In the genomic region with DNA sequence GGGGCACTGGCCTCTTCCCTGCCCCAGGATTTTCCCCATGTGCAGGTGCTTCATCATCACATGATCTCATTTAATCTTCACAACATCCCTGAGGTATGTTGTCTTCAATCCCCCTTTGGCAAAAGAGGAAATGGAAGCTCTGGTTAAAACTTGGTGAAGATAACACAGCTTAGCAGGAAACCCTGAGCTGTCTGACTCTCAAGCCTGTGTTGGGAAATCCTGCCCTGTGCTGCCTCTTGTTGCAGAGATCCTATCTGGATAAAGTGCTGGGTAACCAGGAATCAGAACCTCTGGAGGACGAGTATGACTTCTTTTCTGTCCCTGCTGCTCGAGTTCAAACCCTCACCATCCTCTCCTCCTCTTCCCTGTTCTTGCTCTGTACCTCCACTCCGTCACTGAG, we compare ENCODE assay signal across 22 cellular contexts. TPM values are rescaled to one million over a fixed set of nuclear protein-coding genes. Genes with fewer than 3 reads are reported as not detected.
"Had no signal": no experiment of that assay in that cellular context is flagged by ENCODE, and none has a peak within 500 bp of the region (broad histone marks: within the 10 kb centered on the region; RNA-seq: fewer than 3 reads in every experiment).

No MANE protein-coding gene starts in this region.

- H3K9me3 ChIP-seq: breast epithelium, right atrium auricular region had no signal

- H3K4me1 ChIP-seq: breast epithelium, foreskin keratinocyte, right atrium auricular region, tibial nerve had no signal

- H3K27ac ChIP-seq: breast epithelium, foreskin keratinocyte, right atrium auricular region, tibial nerve had no signal

- H3K4me1 Mint-ChIP-seq: activated CD8-positive, alpha-beta memory T cell treated with anti-CD3 and anti-CD28 coated beads, Interleukin-2, amount 10 ng/mL, durations not matched to agents 7 days and 5 days; activated naive CD8-positive, alpha-beta T cell treated with anti-CD3 and anti-CD28 coated beads for 36 hours; naive thymus-derived CD4-positive, alpha-beta T cell; stimulated activated memory B cell treated with anti-CD40 and anti-IgM and Interleukin-4, amounts not matched to agents 10 μg/mL and 1 μg/mL and 100 μg/mL, for 72 hours; T-helper 17 cell had no signal

- H3K36me3 ChIP-seq: breast epithelium, right atrium auricular region, tibial nerve had no signal

- H3K4me3 ChIP-seq: breast epithelium, right atrium auricular region, tibial nerve had no signal

- DNase-seq: activated CD4-positive, alpha-beta T cell treated with anti-CD3 and anti-CD28 coated beads for 1 hour; activated CD4-positive, alpha-beta T cell treated with anti-CD3 and anti-CD28 coated beads, Interleukin-2, amount 50 U/mL, for 48 hours; activated CD8-positive, alpha-beta memory T cell treated with anti-CD3 and anti-CD28 coated beads, Interleukin-2, amount 10 ng/mL, durations not matched to agents 7 days and 5 days; activated gamma-delta T cell; activated naive CD8-positive, alpha-beta T cell treated with anti-CD3 and anti-CD28 coated beads for 36 hours; activated T-cell treated with anti-CD3 and anti-CD28 coated beads, Interleukin-2, amount 50 U/mL, for 24 hours; aorta; endodermal cell; foreskin keratinocyte; naive thymus-derived CD4-positive, alpha-beta T cell; nucleus accumbens; small intestine; T-helper 17 cell had no signal

- H3K27me3 ChIP-seq: breast epithelium, foreskin keratinocyte, right atrium auricular region, tibial nerve had no signal

- H3K27ac Mint-ChIP-seq: activated CD8-positive, alpha-beta memory T cell treated with anti-CD3 and anti-CD28 coated beads, Interleukin-2, amount 10 ng/mL, durations not matched to agents 7 days and 5 days; activated naive CD8-positive, alpha-beta T cell treated with anti-CD3 and anti-CD28 coated beads for 36 hours; activated T-cell treated with anti-CD3 and anti-CD28 coated beads, Interleukin-2, amount 50 U/mL, for 24 hours; endodermal cell; naive thymus-derived CD4-positive, alpha-beta T cell; stimulated activated memory B cell treated with anti-CD40 and anti-IgM and Interleukin-4, amounts not matched to agents 10 μg/mL and 1 μg/mL and 100 μg/mL, for 72 hours; T-helper 17 cell had no signal

- H3K36me3 Mint-ChIP-seq: activated CD8-positive, alpha-beta memory T cell treated with anti-CD3 and anti-CD28 coated beads, Interleukin-2, amount 10 ng/mL, durations not matched to agents 7 days and 5 days; activated naive CD8-positive, alpha-beta T cell treated with anti-CD3 and anti-CD28 coated beads for 36 hours; stimulated activated memory B cell treated with anti-CD40 and anti-IgM and Interleukin-4, amounts not matched to agents 10 μg/mL and 1 μg/mL and 100 μg/mL, for 72 hours had no signal

- H3K9me3 Mint-ChIP-seq: activated T-cell treated with anti-CD3 and anti-CD28 coated beads, Interleukin-2, amount 50 U/mL, for 24 hours had no signal

- H3K4me3 Mint-ChIP-seq: activated CD8-positive, alpha-beta memory T cell treated with anti-CD3 and anti-CD28 coated beads, Interleukin-2, amount 10 ng/mL, durations not matched to agents 7 days and 5 days; activated naive CD8-positive, alpha-beta T cell treated with anti-CD3 and anti-CD28 coated beads for 36 hours; activated T-cell treated with anti-CD3 and anti-CD28 coated beads, Interleukin-2, amount 50 U/mL, for 24 hours; endodermal cell; naive thymus-derived CD4-positive, alpha-beta T cell; stimulated activated memory B cell treated with anti-CD40 and anti-IgM and Interleukin-4, amounts not matched to agents 10 μg/mL and 1 μg/mL and 100 μg/mL, for 72 hours; T-helper 17 cell had no signal

- ATAC-seq: activated CD8-positive, alpha-beta memory T cell treated with anti-CD3 and anti-CD28 coated beads, Interleukin-2, amount 10 ng/mL, durations not matched to agents 7 days and 5 days; esophagus mucosa; foreskin keratinocyte; naive thymus-derived CD4-positive, alpha-beta T cell; stimulated activated memory B cell treated with anti-CD40 and anti-IgM and Interleukin-4, amounts not matched to agents 10 μg/mL and 1 μg/mL and 100 μg/mL, for 72 hours; T-helper 17 cell had no signal

RNA-seq across cellular contexts. Expression of gene E2F8, which starts 13.1 kb away (rescaled TPM):
- total RNA-seq: tibial nerve had no signal
- polyA plus RNA-seq: naive thymus-derived CD4-positive, alpha-beta T cell had no signal

RNA-seq across cellular contexts. Expression of gene CSRP3, which starts 52.0 kb away (rescaled TPM):
- total RNA-seq: activated CD8-positive, alpha-beta memory T cell treated with anti-CD3 and anti-CD28 coated beads, Interleukin-2, amount 10 ng/mL, durations not matched to agents 7 days and 5 days; activated naive CD8-positive, alpha-beta T cell treated with anti-CD3 and anti-CD28 coated beads for 36 hours; aorta; breast epithelium; dermis microvascular lymphatic vessel endothelial cell; endodermal cell; esophagus mucosa; foreskin keratinocyte; lung microvascular endothelial cell; mononuclear cell; naive thymus-derived CD4-positive, alpha-beta T cell; posterior vena cava; T-helper 17 cell; tibial nerve had no signal
- polyA plus RNA-seq: foreskin keratinocyte; naive thymus-derived CD4-positive, alpha-beta T cell had no signal
